ENCODE assay signal across 26 cellular contexts in genomic region chr13:100660761-100661160, GRCh38.
"Had no signal": no experiment of that assay in that cellular context is flagged by ENCODE, and none has a peak within 500 bp of the region (broad histone marks: within the 10 kb centered on the region; RNA-seq: fewer than 3 reads in every experiment).

No MANE protein-coding gene starts in this region.

- H3K9me3 Mint-ChIP-seq: activated CD4-positive, alpha-beta memory T cell treated with anti-CD3 and anti-CD28 coated beads for 36 hours; activated CD4-positive, alpha-beta T cell treated with anti-CD3 and anti-CD28 coated beads, Interleukin-2, amount 10 ng/mL, durations not matched to agents 24 days and 14 days; activated naive CD4-positive, alpha-beta T cell treated with anti-CD3 and anti-CD28 coated beads, Interleukin-2, amount 10 ng/mL, durations not matched to agents 7 days and 5 days; activated naive CD4-positive, alpha-beta T cell treated with anti-CD3 and anti-CD28 coated beads, Interleukin-2, amount 50 U/mL, for 72 hours; activated naive CD8-positive, alpha-beta T cell treated with anti-CD3 and anti-CD28 coated beads, Interleukin-2, amount 10 ng/mL, durations not matched to agents 7 days and 5 days; central memory CD8-positive, alpha-beta T cell had no signal

- H3K4me3 Mint-ChIP-seq: activated CD4-positive, alpha-beta memory T cell treated with anti-CD3 and anti-CD28 coated beads for 36 hours; activated CD4-positive, alpha-beta T cell treated with anti-CD3 and anti-CD28 coated beads for 36 hours; activated CD4-positive, alpha-beta T cell treated with anti-CD3 and anti-CD28 coated beads, Interleukin-2, amount 10 ng/mL, durations not matched to agents 24 days and 14 days; activated CD8-positive, alpha-beta memory T cell treated with anti-CD3 and anti-CD28 coated beads, Interleukin-2, amount 10 ng/mL, durations not matched to agents 7 days and 5 days; activated CD8-positive, alpha-beta T cell treated with anti-CD3 and anti-CD28 coated beads, Interleukin-2, amount 10 ng/mL, durations not matched to agents 7 days and 5 days; activated naive CD4-positive, alpha-beta T cell treated with anti-CD3 and anti-CD28 coated beads, Interleukin-2, amount 10 ng/mL, durations not matched to agents 7 days and 5 days; activated naive CD8-positive, alpha-beta T cell treated with anti-CD3 and anti-CD28 coated beads, Interleukin-2, amount 10 ng/mL, durations not matched to agents 7 days and 5 days; central memory CD8-positive, alpha-beta T cell had no signal

- DNase-seq: activated CD4-positive, alpha-beta memory T cell treated with anti-CD3 and anti-CD28 coated beads for 36 hours; activated CD4-positive, alpha-beta T cell treated with anti-CD3 and anti-CD28 coated beads for 36 hours; activated CD4-positive, alpha-beta T cell treated with anti-CD3 and anti-CD28 coated beads, Interleukin-2, amount 10 ng/mL, durations not matched to agents 24 days and 14 days; activated CD4-positive, CD25-positive, alpha-beta regulatory T cell; activated CD4-positive, CD25-positive, alpha-beta regulatory T cell treated with anti-CD3 and anti-CD28 coated beads, Interleukin-2, amount 50 U/mL, for 72 hours; activated CD8-positive, alpha-beta memory T cell treated with anti-CD3 and anti-CD28 coated beads, Interleukin-2, amount 10 ng/mL, durations not matched to agents 7 days and 5 days; activated CD8-positive, alpha-beta memory T cell treated with anti-CD3 and anti-CD28 coated beads, Interleukin-2, amount 50 U/mL, for 4 hours; activated CD8-positive, alpha-beta T cell treated with anti-CD3 and anti-CD28 coated beads, Interleukin-2, amount 10 ng/mL, durations not matched to agents 7 days and 5 days; activated gamma-delta T cell; activated naive CD4-positive, alpha-beta T cell; activated naive CD4-positive, alpha-beta T cell treated with anti-CD3 and anti-CD28 coated beads, Interleukin-2, amount 10 ng/mL, durations not matched to agents 7 days and 5 days; activated naive CD8-positive, alpha-beta T cell treated with anti-CD3 and anti-CD28 coated beads, Interleukin-2, amount 10 ng/mL, durations not matched to agents 7 days and 5 days; activated T-cell treated with anti-CD3 and anti-CD28 coated beads, Interleukin-2, amount 50 U/mL, for 1 hour; activated T-cell treated with anti-CD3 and anti-CD28 coated beads, Interleukin-2, amount 50 U/mL, for 48 hours; anterior cingulate cortex; brain microvascular endothelial cell; cortex of kidney; dermis blood vessel endothelial cell; effector CD8-positive, alpha-beta T cell; esophagus squamous epithelium; foreskin melanocyte; T-helper 2 cell had no signal

- H3K27me3 Mint-ChIP-seq: activated CD4-positive, alpha-beta memory T cell treated with anti-CD3 and anti-CD28 coated beads for 36 hours; activated CD4-positive, alpha-beta T cell treated with anti-CD3 and anti-CD28 coated beads for 36 hours; activated CD4-positive, alpha-beta T cell treated with anti-CD3 and anti-CD28 coated beads, Interleukin-2, amount 10 ng/mL, durations not matched to agents 24 days and 14 days; activated CD8-positive, alpha-beta memory T cell treated with anti-CD3 and anti-CD28 coated beads, Interleukin-2, amount 10 ng/mL, durations not matched to agents 7 days and 5 days; activated naive CD4-positive, alpha-beta T cell treated with anti-CD3 and anti-CD28 coated beads, Interleukin-2, amount 10 ng/mL, durations not matched to agents 7 days and 5 days; activated naive CD8-positive, alpha-beta T cell treated with anti-CD3 and anti-CD28 coated beads, Interleukin-2, amount 10 ng/mL, durations not matched to agents 7 days and 5 days; central memory CD8-positive, alpha-beta T cell had no signal

- H3K27ac Mint-ChIP-seq: activated CD4-positive, alpha-beta memory T cell treated with anti-CD3 and anti-CD28 coated beads for 36 hours; activated CD4-positive, alpha-beta T cell treated with anti-CD3 and anti-CD28 coated beads for 36 hours; activated CD4-positive, alpha-beta T cell treated with anti-CD3 and anti-CD28 coated beads, Interleukin-2, amount 10 ng/mL, durations not matched to agents 24 days and 14 days; activated CD8-positive, alpha-beta memory T cell treated with anti-CD3 and anti-CD28 coated beads, Interleukin-2, amount 10 ng/mL, durations not matched to agents 7 days and 5 days; activated CD8-positive, alpha-beta T cell treated with anti-CD3 and anti-CD28 coated beads, Interleukin-2, amount 10 ng/mL, durations not matched to agents 7 days and 5 days; activated naive CD4-positive, alpha-beta T cell treated with anti-CD3 and anti-CD28 coated beads, Interleukin-2, amount 10 ng/mL, durations not matched to agents 7 days and 5 days; activated naive CD4-positive, alpha-beta T cell treated with anti-CD3 and anti-CD28 coated beads, Interleukin-2, amount 50 U/mL, for 72 hours; activated naive CD8-positive, alpha-beta T cell treated with anti-CD3 and anti-CD28 coated beads, Interleukin-2, amount 10 ng/mL, durations not matched to agents 7 days and 5 days had no signal

- ATAC-seq: activated CD4-positive, alpha-beta T cell treated with anti-CD3 and anti-CD28 coated beads for 36 hours; activated CD8-positive, alpha-beta memory T cell treated with anti-CD3 and anti-CD28 coated beads, Interleukin-2, amount 10 ng/mL, durations not matched to agents 7 days and 5 days; activated CD8-positive, alpha-beta T cell treated with anti-CD3 and anti-CD28 coated beads, Interleukin-2, amount 10 ng/mL, durations not matched to agents 7 days and 5 days; activated naive CD4-positive, alpha-beta T cell treated with anti-CD3 and anti-CD28 coated beads, Interleukin-2, amount 50 U/mL, for 72 hours; gastroesophageal sphincter had no signal

- H3K27me3 ChIP-seq: brain microvascular endothelial cell, esophagus squamous epithelium, gastroesophageal sphincter had no signal

- H3K27ac ChIP-seq: brain microvascular endothelial cell, epithelial cell of prostate, esophagus squamous epithelium, gastroesophageal sphincter had no signal
